Comparison of ENCODE assay signal across 9 cellular contexts in the genomic region with DNA sequence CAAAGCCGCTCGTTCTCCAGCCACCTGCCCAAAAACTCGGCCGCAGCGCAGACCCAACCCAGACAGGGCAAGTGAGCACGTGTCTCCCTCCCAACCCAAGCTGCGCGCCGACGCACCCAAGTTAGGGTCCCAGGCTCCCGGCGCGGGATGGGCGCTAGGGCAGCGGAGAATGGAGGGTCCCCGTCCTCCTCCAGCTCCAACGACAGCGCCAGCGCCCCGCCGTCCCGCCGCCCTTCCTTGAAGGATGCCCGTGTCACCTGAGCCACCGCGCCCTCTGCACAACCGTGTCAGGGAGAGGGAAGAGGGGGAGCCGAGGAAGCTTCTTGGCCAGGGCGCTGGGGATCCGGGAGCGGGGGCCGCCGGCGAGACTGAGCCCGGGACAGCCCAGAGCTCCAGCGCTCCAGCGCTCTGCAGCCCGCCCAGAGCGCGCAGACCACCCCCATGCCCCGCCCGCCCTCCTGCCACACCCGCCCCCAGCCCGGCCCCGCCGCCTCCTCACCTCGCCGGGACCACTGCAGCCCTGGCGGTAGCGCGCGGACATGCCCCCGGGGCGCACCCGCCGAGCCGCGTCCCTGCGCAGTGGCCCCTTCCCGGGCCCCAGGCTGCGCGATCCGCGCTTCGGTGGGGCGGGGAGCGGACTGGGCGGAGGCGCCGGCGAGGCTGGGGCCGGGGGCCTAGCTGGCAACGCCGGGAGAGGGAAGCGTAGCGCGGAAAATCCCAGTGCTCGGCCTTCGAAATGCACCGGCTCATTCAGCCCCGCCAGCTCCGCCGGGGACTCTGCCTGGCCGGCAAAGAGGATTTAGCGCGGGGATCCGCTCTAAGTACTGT. TPM values are rescaled to one million over a fixed set of nuclear protein-coding genes. Genes with fewer than 3 reads are reported as not detected.
DNase-seq lines count a peak whose midpoint lies in the region; ATAC-seq and TF ChIP-seq lines count a peak whose summit lies in the region.
"Had no signal": no experiment of that assay in that cellular context is flagged by ENCODE, and none has a peak within 500 bp of the region (broad histone marks: within the 10 kb centered on the region; RNA-seq: fewer than 3 reads in every experiment).

A gene with protein sequence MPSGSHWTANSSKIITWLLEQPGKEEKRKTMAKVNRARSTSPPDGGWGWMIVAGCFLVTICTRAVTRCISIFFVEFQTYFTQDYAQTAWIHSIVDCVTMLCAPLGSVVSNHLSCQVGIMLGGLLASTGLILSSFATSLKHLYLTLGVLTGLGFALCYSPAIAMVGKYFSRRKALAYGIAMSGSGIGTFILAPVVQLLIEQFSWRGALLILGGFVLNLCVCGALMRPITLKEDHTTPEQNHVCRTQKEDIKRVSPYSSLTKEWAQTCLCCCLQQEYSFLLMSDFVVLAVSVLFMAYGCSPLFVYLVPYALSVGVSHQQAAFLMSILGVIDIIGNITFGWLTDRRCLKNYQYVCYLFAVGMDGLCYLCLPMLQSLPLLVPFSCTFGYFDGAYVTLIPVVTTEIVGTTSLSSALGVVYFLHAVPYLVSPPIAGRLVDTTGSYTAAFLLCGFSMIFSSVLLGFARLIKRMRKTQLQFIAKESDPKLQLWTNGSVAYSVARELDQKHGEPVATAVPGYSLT (minus strand): TSS at position 410 of the 828 bp plus-strand sequence. CDS start 73,016 bp downstream, outside the sequence.

- intact Hi-C loops in heart left ventricle (cut with DNase I): loop anchor here in 1 of 10 donors (5.0 kb wide), 1 partner anchor 53 kb away; no protein-coding TSS in a partner anchor
- intact Hi-C loops in OCI-LY7 (cut with micrococcal nuclease; ENCODE audit: unreplicated experiment): no loop called here

- peaks cover 0 to 65% (median 0%) of the 10 kb centered on the region in 9 donors for H3K27me3 ChIP-seq in heart left ventricle

- POLR2A ChIA-PET in OCI-LY7 (lab: Charles Lee): interaction anchor here (0.6 kb wide), 1 partner anchor 88 kb away, joined by 4 read pairs; no protein-coding TSS in a partner anchor

- no peak within 1 kb of the TSS for H3K4me2 ChIP-seq in OCI-LY7 (ENCODE audit: low read length)

- H3K27ac ChIP-seq in heart left ventricle: peak within 1 kb of the TSS in 11 of 12 donors; percentile 41 to 82 (median 75)
- H3K27ac ChIP-seq in OCI-LY7 (ENCODE audit: low read depth, low read length, poor library complexity, severe bottlenecking): no peak within 1 kb of the TSS
- H3K27ac ChIP-seq: neutrophil had no signal

- ATAC-seq in SK-N-SH treated with all-trans-retinoic acid at 6 μM for 48 hours: peak; percentile 69
- ATAC-seq in heart left ventricle: peak; percentile 28 to 86 (median 74)
- ATAC-seq in GM18505 (IDR thresholded peaks at IDR 0.05; ENCODE audit: unreplicated experiment): no peak
- no peak for ATAC-seq in GM18907 (IDR thresholded peaks at IDR 0.05; ENCODE audit: unreplicated experiment)

- H3K4me1 ChIP-seq in heart left ventricle: peaks cover 0 to 13% (median 0%) of the 10 kb centered on the region in 12 donors
- H3K4me1 ChIP-seq in OCI-LY7 (ENCODE audit: insufficient read depth, low read length, poor library complexity, severe bottlenecking): no peaks in the 10 kb centered on the region

- H2AFZ ChIP-seq in OCI-LY7 (ENCODE audit: low read length): no peak within 1 kb of the TSS

- CTCF ChIA-PET in OCI-LY7 (lab: Charles Lee; ENCODE audit: unreplicated experiment): no interaction called here

- 1 to 2% (median 2%) methylated on average over 13 to 87 of the region's 87 CpGs for WGBS in heart left ventricle, 4 donors

- peak in 4 of 12 donors; percentile 5 to 26 (median 20) for TF ChIP-seq CTCF in heart left ventricle (IDR thresholded peaks at IDR 0.05)
- no peak for TF ChIP-seq CTCF in OCI-LY7 (conservative IDR thresholded peaks at IDR 0.05; ENCODE audit: low read length)

- H3K36me3 ChIP-seq in heart left ventricle: no peaks in the 10 kb centered on the region
- no peaks in the 10 kb centered on the region for H3K36me3 ChIP-seq in OCI-LY7 (ENCODE audit: insufficient read depth, low read length)
- H3K36me3 ChIP-seq: neutrophil had no signal

- H3K4me3 ChIP-seq in heart left ventricle: peak within 1 kb of the TSS; percentile 30 to 79 (median 60)
- no peak within 1 kb of the TSS for H3K4me3 ChIP-seq in OCI-LY7 (ENCODE audit: low read depth, low read length, poor library complexity, severe bottlenecking)

- TF ChIP-seq POLR2A in heart left ventricle (IDR thresholded peaks at IDR 0.05): peak in 1 of 2 donors; percentile 13
- no peak for TF ChIP-seq POLR2A in GM18505 (IDR thresholded peaks at IDR 0.05; ENCODE audit: borderline replicate concordance, extremely low read depth, insufficient read depth, insufficient read length)

- no peaks in the 10 kb centered on the region for H3K79me2 ChIP-seq in OCI-LY7 (ENCODE audit: insufficient read depth, low read depth, low read length)

- DNase-seq in ELF-1 (ENCODE audit: low read depth, low spot score) (peak; percentile 72), heart left ventricle (peak in 4 of 5 donors; percentile 36 to 47 (median 40)), renal cortical epithelial cell (ENCODE audit: low read depth) (no peak), OCI-LY7 (ENCODE audit: low spot score) (no peak)
- DNase-seq in stimulated activated CD4-positive, alpha-beta T cell treated with anti-CD3 and anti-CD28 coated beads, Interleukin-1b, Interleukin-23, amount 100 ng/mL, for 48 hours: no peak

- H3K9me2 ChIP-seq in OCI-LY7 (ENCODE audit: insufficient read depth, low read length): no peaks in the 10 kb centered on the region

- H4K20me1 ChIP-seq in OCI-LY7 (ENCODE audit: insufficient read depth, low read length): no peaks in the 10 kb centered on the region

- H3K9me3 ChIP-seq in heart left ventricle: no peaks in the 10 kb centered on the region
- no peaks in the 10 kb centered on the region for H3K9me3 ChIP-seq in OCI-LY7 (ENCODE audit: low read length)
- H3K9me3 ChIP-seq: neutrophil had no signal

- BruUV-seq in OCI-LY7 (replicated peaks; lab: Mats Ljungman, UMichigan): no TSS peak

TF ChIP-seq in SK-N-SH treated with all-trans-retinoic acid at 6 μM for 48 hours, 23 proteins besides CTCF, POLR2A, EP300 and RAD21 (continues in another document):
- TF ChIP-seq, protein P1, sequence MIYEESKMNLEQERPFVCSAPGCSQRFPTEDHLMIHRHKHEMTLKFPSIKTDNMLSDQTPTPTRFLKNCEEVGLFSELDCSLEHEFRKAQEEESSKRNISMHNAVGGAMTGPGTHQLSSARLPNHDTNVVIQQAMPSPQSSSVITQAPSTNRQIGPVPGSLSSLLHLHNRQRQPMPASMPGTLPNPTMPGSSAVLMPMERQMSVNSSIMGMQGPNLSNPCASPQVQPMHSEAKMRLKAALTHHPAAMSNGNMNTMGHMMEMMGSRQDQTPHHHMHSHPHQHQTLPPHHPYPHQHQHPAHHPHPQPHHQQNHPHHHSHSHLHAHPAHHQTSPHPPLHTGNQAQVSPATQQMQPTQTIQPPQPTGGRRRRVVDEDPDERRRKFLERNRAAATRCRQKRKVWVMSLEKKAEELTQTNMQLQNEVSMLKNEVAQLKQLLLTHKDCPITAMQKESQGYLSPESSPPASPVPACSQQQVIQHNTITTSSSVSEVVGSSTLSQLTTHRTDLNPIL (CRISPR knock-in tag; IDR thresholded peaks at IDR 0.05; ENCODE audit: low read depth): no peak
- TF ChIP-seq ESRRG (CRISPR knock-in tag; IDR thresholded peaks at IDR 0.05) (no peak), BACH2 (CRISPR knock-in tag; IDR thresholded peaks at IDR 0.05; ENCODE audit: borderline replicate concordance) (no peak), ZFP3 (CRISPR knock-in tag; IDR thresholded peaks at IDR 0.05) (no peak), ZNF70 (CRISPR knock-in tag; IDR thresholded peaks at IDR 0.05) (no peak), SNAI2 (CRISPR knock-in tag; IDR thresholded peaks at IDR 0.05) (no peak), CSDC2 (CRISPR knock-in tag; IDR thresholded peaks at IDR 0.05) (no peak), TOX (CRISPR knock-in tag; IDR thresholded peaks at IDR 0.05; ENCODE audit: borderline replicate concordance) (no peak)
- TF ChIP-seq, protein P2, sequence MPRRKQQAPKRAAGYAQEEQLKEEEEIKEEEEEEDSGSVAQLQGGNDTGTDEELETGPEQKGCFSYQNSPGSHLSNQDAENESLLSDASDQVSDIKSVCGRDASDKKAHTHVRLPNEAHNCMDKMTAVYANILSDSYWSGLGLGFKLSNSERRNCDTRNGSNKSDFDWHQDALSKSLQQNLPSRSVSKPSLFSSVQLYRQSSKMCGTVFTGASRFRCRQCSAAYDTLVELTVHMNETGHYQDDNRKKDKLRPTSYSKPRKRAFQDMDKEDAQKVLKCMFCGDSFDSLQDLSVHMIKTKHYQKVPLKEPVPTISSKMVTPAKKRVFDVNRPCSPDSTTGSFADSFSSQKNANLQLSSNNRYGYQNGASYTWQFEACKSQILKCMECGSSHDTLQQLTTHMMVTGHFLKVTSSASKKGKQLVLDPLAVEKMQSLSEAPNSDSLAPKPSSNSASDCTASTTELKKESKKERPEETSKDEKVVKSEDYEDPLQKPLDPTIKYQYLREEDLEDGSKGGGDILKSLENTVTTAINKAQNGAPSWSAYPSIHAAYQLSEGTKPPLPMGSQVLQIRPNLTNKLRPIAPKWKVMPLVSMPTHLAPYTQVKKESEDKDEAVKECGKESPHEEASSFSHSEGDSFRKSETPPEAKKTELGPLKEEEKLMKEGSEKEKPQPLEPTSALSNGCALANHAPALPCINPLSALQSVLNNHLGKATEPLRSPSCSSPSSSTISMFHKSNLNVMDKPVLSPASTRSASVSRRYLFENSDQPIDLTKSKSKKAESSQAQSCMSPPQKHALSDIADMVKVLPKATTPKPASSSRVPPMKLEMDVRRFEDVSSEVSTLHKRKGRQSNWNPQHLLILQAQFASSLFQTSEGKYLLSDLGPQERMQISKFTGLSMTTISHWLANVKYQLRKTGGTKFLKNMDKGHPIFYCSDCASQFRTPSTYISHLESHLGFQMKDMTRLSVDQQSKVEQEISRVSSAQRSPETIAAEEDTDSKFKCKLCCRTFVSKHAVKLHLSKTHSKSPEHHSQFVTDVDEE (CRISPR knock-in tag; IDR thresholded peaks at IDR 0.05): no peak
- TF ChIP-seq, protein P3, sequence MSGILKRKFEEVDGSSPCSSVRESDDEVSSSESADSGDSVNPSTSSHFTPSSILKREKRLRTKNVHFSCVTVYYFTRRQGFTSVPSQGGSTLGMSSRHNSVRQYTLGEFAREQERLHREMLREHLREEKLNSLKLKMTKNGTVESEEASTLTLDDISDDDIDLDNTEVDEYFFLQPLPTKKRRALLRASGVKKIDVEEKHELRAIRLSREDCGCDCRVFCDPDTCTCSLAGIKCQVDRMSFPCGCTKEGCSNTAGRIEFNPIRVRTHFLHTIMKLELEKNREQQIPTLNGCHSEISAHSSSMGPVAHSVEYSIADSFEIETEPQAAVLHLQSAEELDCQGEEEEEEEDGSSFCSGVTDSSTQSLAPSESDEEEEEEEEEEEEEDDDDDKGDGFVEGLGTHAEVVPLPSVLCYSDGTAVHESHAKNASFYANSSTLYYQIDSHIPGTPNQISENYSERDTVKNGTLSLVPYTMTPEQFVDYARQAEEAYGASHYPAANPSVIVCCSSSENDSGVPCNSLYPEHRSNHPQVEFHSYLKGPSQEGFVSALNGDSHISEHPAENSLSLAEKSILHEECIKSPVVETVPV (CRISPR knock-in tag; IDR thresholded peaks at IDR 0.05): no peak

RNA-seq across cellular contexts. Expression of the gene that starts here (rescaled TPM):
- total RNA-seq in heart left ventricle: 1 to 10 TPM; 2.0 to 6.6 (median 2.9) TPM
- 1 to 10 TPM; 1.7 to 4.3 TPM for polyA plus RNA-seq in heart left ventricle
- 27.6 and 110 TPM in 2 replicates for total RNA-seq in renal cortical epithelial cell
- not detected in 2 replicates for total RNA-seq in OCI-LY7 (2014; rRNA removed; shearing (Covaris generic))
- not detected in 2 replicates for total RNA-seq in OCI-LY7 (2022)

Comparison
In these comparisons a context has a peak if more than half of its experiments do, and no peak if none do; other contexts are left out.
1. DNase-seq: peak in ELF-1 (single experiment) and heart left ventricle (4 of 5); none in renal cortical epithelial cell (single experiment), stimulated activated CD4-positive, alpha-beta T cell treated with anti-CD3 and anti-CD28 coated beads, Interleukin-1b, Interleukin-23, amount 100 ng/mL, for 48 hours (single experiment) and OCI-LY7 (single experiment).
2. ATAC-seq: peak in SK-N-SH treated with all-trans-retinoic acid at 6 μM for 48 hours (single experiment) and heart left ventricle (4 of 4); none in GM18505 (single experiment) and GM18907 (single experiment).